ENCODE assay signal across 8 cellular contexts in the genomic region with DNA sequence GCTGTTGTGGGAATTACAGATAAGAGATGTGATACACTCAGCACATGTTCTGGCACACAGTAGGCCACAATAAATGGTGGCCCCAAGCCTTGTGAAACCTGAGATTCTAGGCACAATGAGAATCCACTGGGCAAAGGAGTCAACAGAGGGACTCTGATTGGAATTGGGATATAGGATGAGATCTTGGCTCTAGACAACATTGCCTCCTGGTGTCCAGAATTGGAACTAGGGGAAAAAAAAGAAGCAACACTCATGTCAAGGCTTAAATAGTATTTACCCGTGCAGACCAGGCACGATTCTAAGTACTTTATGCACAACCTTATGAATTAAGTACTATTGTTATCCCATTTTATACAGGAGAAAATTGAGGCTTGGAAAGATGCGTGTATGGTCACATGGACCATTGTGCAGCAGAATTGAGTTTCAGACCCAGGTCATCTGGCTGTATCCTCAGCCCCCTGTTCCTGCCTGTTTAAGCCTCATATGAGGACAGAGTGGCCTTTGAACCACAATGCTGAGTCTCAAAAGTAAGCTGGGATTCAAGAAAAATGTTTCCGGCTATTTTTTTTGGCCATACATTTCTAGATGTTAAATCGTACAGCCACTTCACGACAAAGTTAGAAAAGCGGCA.
DNase-seq lines count a peak whose midpoint lies in the region; ATAC-seq and TF ChIP-seq lines count a peak whose summit lies in the region.

No MANE protein-coding gene starts in this region.

- H3K9me3 Mint-ChIP-seq in osteocyte (ENCODE audit: unreplicated experiment) = no peaks in the 10 kb centered on the region

- H3K4me1 ChIP-seq in OCI-LY3 (ENCODE audit: low read length) (no peaks in the 10 kb centered on the region), esophagus muscularis mucosa (peaks cover 0 to 5% (median 1%) of the 10 kb centered on the region in 4 donors)

- no peaks in the 10 kb centered on the region for H3K79me2 ChIP-seq in OCI-LY3 (ENCODE audit: low read length)

- no peaks in the 10 kb centered on the region for H3K27me3 Mint-ChIP-seq in osteocyte (ENCODE audit: unreplicated experiment)

- no peak overlapping the region for H2AFZ ChIP-seq in OCI-LY3 (ENCODE audit: low read depth, low read length)

- H3K27ac ChIP-seq in OCI-LY3 (ENCODE audit: low read length) (no peak overlapping the region), esophagus muscularis mucosa (replicated peaks in 1 of 4) (no peak overlapping the region)

- H3K4me3 ChIP-seq in OCI-LY3 (ENCODE audit: low read length) (no peak overlapping the region), esophagus muscularis mucosa (no peak overlapping the region)

- DNase-seq in DMS114 treated with DMSO at 0.1 percent for 48 hours (lab: John Stamatoyannopoulos, UW; ENCODE audit: unreplicated experiment) (peak; percentile 59), HS-27A (ENCODE audit: low read depth) (peak; percentile 11), esophagus muscularis mucosa (ENCODE audit: extremely low spot score) (no peak), osteocyte (ENCODE audit: extremely low spot score, unreplicated experiment) (no peak), GOT3 (lab: John Stamatoyannopoulos, UW) (no peak)

- no peak for TF ChIP-seq POLR2A in esophagus muscularis mucosa (IDR thresholded peaks at IDR 0.05; ENCODE audit: low read depth)

- no peak overlapping the region for H3K27ac Mint-ChIP-seq in osteocyte (ENCODE audit: unreplicated experiment)

- H3K4me2 ChIP-seq in OCI-LY3 (ENCODE audit: low read length) = no peak overlapping the region

- no peaks in the 10 kb centered on the region for H4K20me1 ChIP-seq in OCI-LY3 (ENCODE audit: insufficient read depth, low read length)

- TF ChIP-seq EP300 in esophagus muscularis mucosa (IDR thresholded peaks at IDR 0.05) = no peak

- H3K9ac ChIP-seq in OCI-LY3 (ENCODE audit: low read length) = no peak overlapping the region

- WGBS in esophagus muscularis mucosa = 72% methylated on average over 7 of the region's 7 CpGs

- TF ChIP-seq CTCF in OCI-LY3 (IDR thresholded peaks at IDR 0.05; ENCODE audit: low read depth, low read length) (peak; percentile 81), esophagus muscularis mucosa (IDR thresholded peaks at IDR 0.05) (peak; percentile 34 to 61 (median 52)), osteocyte (IDR thresholded peaks at IDR 0.05) (peak; percentile 49)

- no peak for ATAC-seq in GM21447 (IDR thresholded peaks at IDR 0.05; ENCODE audit: unreplicated experiment)
- no peak for ATAC-seq in HG02852 (IDR thresholded peaks at IDR 0.05; ENCODE audit: unreplicated experiment)

- H3K27me3 ChIP-seq in OCI-LY3 (ENCODE audit: low read depth, low read length) (peaks cover 22% of the 10 kb centered on the region; the same call in 1 of the 2 replicates), esophagus muscularis mucosa (peaks cover 0 to 22% (median 0%) of the 10 kb centered on the region in 4 donors)

- H3K36me3 Mint-ChIP-seq in osteocyte (ENCODE audit: unreplicated experiment) = no peaks in the 10 kb centered on the region

- no peaks in the 10 kb centered on the region for H3K4me1 Mint-ChIP-seq in osteocyte (ENCODE audit: unreplicated experiment)

- H3K9me3 ChIP-seq in OCI-LY3 (ENCODE audit: insufficient read depth, low read length) (no peaks in the 10 kb centered on the region), esophagus muscularis mucosa (no peaks in the 10 kb centered on the region)

- intact Hi-C loops in esophagus muscularis mucosa (cut with DNase I) = loop anchor here (5.0 kb wide), 1 partner anchor 168 kb away; no protein-coding TSS in a partner anchor

- H3K36me3 ChIP-seq in OCI-LY3 (replicated peaks; ENCODE audit: low read depth, low read length) = no peaks in the 10 kb centered on the region
- no peaks in the 10 kb centered on the region for H3K36me3 ChIP-seq in esophagus muscularis mucosa

- H3K4me3 Mint-ChIP-seq in osteocyte (ENCODE audit: unreplicated experiment) = no peak overlapping the region

Comparison
In these comparisons a context has a peak if more than half of its experiments do, and no peak if none do; other contexts are left out.
1. DNase-seq: peak in DMS114 treated with DMSO at 0.1 percent for 48 hours (single experiment) and HS-27A (single experiment); none in esophagus muscularis mucosa (single experiment), osteocyte (single experiment) and GOT3 (single experiment).
2. Peak in every context shown above with its lines, with median percentiles within 50 percentile points of each other: CTCF ChIP-seq.